In genomic region chr1:90911353-90911752, GRCh38 we compare ENCODE assay signal across 19 cellular contexts.
DNase-seq lines count a peak whose midpoint lies in the region; ATAC-seq, FAIRE-seq and TF ChIP-seq lines count a peak whose summit lies in the region.
"Had no signal": no experiment of that assay in that cellular context is flagged by ENCODE, and none has a peak within 500 bp of the region (broad histone marks: within the 10 kb centered on the region; RNA-seq: fewer than 3 reads in every experiment).

No MANE protein-coding gene starts in this region.

- no peaks in the 10 kb centered on the region for H3K27me3 ChIP-seq in GM12878 (replicated peaks in 1 of 2; ENCODE audit: control insufficient read depth in 2 of 2, insufficient read depth in 2 of 2, low read length in 1 of 2)
- no peaks in the 10 kb centered on the region for H3K27me3 ChIP-seq in pancreas

- no peaks in the 10 kb centered on the region for H3K9me3 Mint-ChIP-seq in activated T-cell treated with anti-CD3 and anti-CD28 coated beads, Interleukin-2, amount 50 U/mL, for 72 hours
- H3K9me3 Mint-ChIP-seq in activated CD4-positive, alpha-beta T cell treated with anti-CD3 and anti-CD28 coated beads for 36 hours (ENCODE audit: low read depth) = no peaks in the 10 kb centered on the region
- H3K9me3 Mint-ChIP-seq in activated CD8-positive, alpha-beta T cell treated with anti-CD3 and anti-CD28 coated beads for 36 hours = no peaks in the 10 kb centered on the region
- H3K9me3 Mint-ChIP-seq: GM23338 had no signal

- H3K4me3 Mint-ChIP-seq in activated T-cell treated with anti-CD3 and anti-CD28 coated beads, Interleukin-2, amount 50 U/mL, for 72 hours = no peak overlapping the region
- H3K4me3 Mint-ChIP-seq in activated CD4-positive, alpha-beta T cell treated with anti-CD3 and anti-CD28 coated beads for 36 hours = no peak overlapping the region
- no peak overlapping the region for H3K4me3 Mint-ChIP-seq in activated CD8-positive, alpha-beta T cell treated with anti-CD3 and anti-CD28 coated beads for 36 hours
- H3K4me3 Mint-ChIP-seq: CD14-positive monocyte; CD8-positive, alpha-beta T cell; GM23338; IgD-negative memory B cell had no signal

- no peak overlapping the region for H3K27ac ChIP-seq in GM12878 (ENCODE audit: control insufficient read depth, insufficient read depth)
- no peak overlapping the region for H3K27ac ChIP-seq in pancreas

- SMC1A ChIA-PET in GM12878 (lab: Charles Lee; ENCODE audit: uncharacterized antibody, unreplicated experiment) = no interaction called here

- no peaks in the 10 kb centered on the region for H3K27me3 Mint-ChIP-seq in activated T-cell treated with anti-CD3 and anti-CD28 coated beads, Interleukin-2, amount 50 U/mL, for 72 hours (ENCODE audit: low read depth)
- H3K27me3 Mint-ChIP-seq in activated CD4-positive, alpha-beta T cell treated with anti-CD3 and anti-CD28 coated beads for 36 hours = no peaks in the 10 kb centered on the region
- H3K27me3 Mint-ChIP-seq in activated CD8-positive, alpha-beta T cell treated with anti-CD3 and anti-CD28 coated beads for 36 hours = no peaks in the 10 kb centered on the region
- H3K27me3 Mint-ChIP-seq: IgD-negative memory B cell had no signal

- no peak for TF ChIP-seq POLR2A in GM12891 (IDR thresholded peaks at IDR 0.05; ENCODE audit: low read depth, low read length)
- TF ChIP-seq POLR2A in GM12878 (IDR thresholded peaks at IDR 0.05; ENCODE audit: low read depth, low read length) = no peak

- no peaks in the 10 kb centered on the region; the same call in 2 of the 3 replicates for H3K9me3 ChIP-seq in GM12878 (replicated peaks; ENCODE audit: control insufficient read depth, insufficient read depth, low read length)
- no peaks in the 10 kb centered on the region for H3K9me3 ChIP-seq in pancreas

- no peak overlapping the region for H2AFZ ChIP-seq in GM12878 (ENCODE audit: control insufficient read depth, low read depth, low read length)
- H2AFZ ChIP-seq: GM23338 had no signal

- RAD21 ChIA-PET in GM12878 (lab: Charles Lee; ENCODE audit: unreplicated experiment) = no interaction called here

- no TSS peak for BruUV-seq in GM12878 (replicated peaks; lab: Mats Ljungman, UMichigan)

- DNase-seq in GM12891 (ENCODE audit: insufficient read length, low spot score) = no peak
- DNase-seq in GM12878 (ENCODE audit: low read depth, low spot score) = no peak
- no peak for DNase-seq in pancreas
- no peak for DNase-seq in activated T-cell treated with anti-CD3 and anti-CD28 coated beads, Interleukin-2, amount 50 U/mL, for 72 hours
- DNase-seq in activated CD4-positive, alpha-beta T cell treated with anti-CD3 and anti-CD28 coated beads for 36 hours = no peak
- DNase-seq in activated CD8-positive, alpha-beta T cell treated with anti-CD3 and anti-CD28 coated beads for 36 hours = no peak
- DNase-seq: CD8-positive, alpha-beta T cell; COR-L47; DMS153; DMS79 treated with DMSO at 0.1 percent for 48 hours; EL; GDM1; H7 had no signal

- peaks cover 0 to 6% of the 10 kb centered on the region in 2 experiments; a peak in 1 of 4 replicates for H3K36me3 ChIP-seq in GM12878 (ENCODE audit: control insufficient read depth in 2 of 2, insufficient read depth in 2 of 2, low read length in 1 of 2)
- H3K36me3 ChIP-seq in pancreas = no peaks in the 10 kb centered on the region

- H3K79me2 ChIP-seq in GM12878 (ENCODE audit: control insufficient read depth, insufficient read depth, low read length) = no peaks in the 10 kb centered on the region

- no peaks in the 10 kb centered on the region for H3K4me1 ChIP-seq in GM12878 (ENCODE audit: control insufficient read depth, insufficient read depth, low read length)
- H3K4me1 ChIP-seq in pancreas = no peaks in the 10 kb centered on the region

- no peaks in the 10 kb centered on the region for H4K20me1 ChIP-seq in GM12878 (ENCODE audit: control insufficient read depth, insufficient read depth)

- no peak for TF ChIP-seq EP300 in GM12878 (IDR thresholded peaks at IDR 0.05; ENCODE audit: borderline replicate concordance in 1 of 2, control insufficient read depth in 1 of 2, low read depth in 2 of 2, low read length in 2 of 2)

- intact Hi-C loops in GM12878 (cut with micrococcal nuclease; ENCODE audit: unreplicated experiment) = no loop called here
- intact Hi-C loops in pancreas (cut with DNase I) = no loop called here
- intact Hi-C loops in activated CD4-positive, alpha-beta T cell treated with anti-CD3 and anti-CD28 coated beads for 36 hours (cut with DNase I, micrococcal nuclease) = no loop called here
- intact Hi-C loops in activated CD8-positive, alpha-beta T cell treated with anti-CD3 and anti-CD28 coated beads for 36 hours (cut with micrococcal nuclease) = no loop called here

- peaks cover 4% of the 10 kb centered on the region in 2 donors for H3K36me3 Mint-ChIP-seq in activated T-cell treated with anti-CD3 and anti-CD28 coated beads, Interleukin-2, amount 50 U/mL, for 72 hours (ENCODE audit: insufficient read depth in 2 of 2)
- H3K36me3 Mint-ChIP-seq in activated CD4-positive, alpha-beta T cell treated with anti-CD3 and anti-CD28 coated beads for 36 hours (ENCODE audit: low read depth) = peaks cover 22% of the 10 kb centered on the region
- H3K36me3 Mint-ChIP-seq in activated CD8-positive, alpha-beta T cell treated with anti-CD3 and anti-CD28 coated beads for 36 hours (ENCODE audit: low read depth) = peaks cover 31% of the 10 kb centered on the region

- H3K4me3 ChIP-seq in GM12878 (no peak overlapping the region), pancreas (no peak overlapping the region)
- H3K4me3 ChIP-seq: GM23338 had no signal

- no peak for FAIRE-seq in GM12891 (lab: Jason Lieb, UNC)
- no peak for FAIRE-seq in GM12878 (lab: Jason Lieb, UNC)
- FAIRE-seq in pancreas (lab: Jason Lieb, UNC) = peak; percentile 29
- FAIRE-seq: D721Med, GM18507 had no signal

- CTCF ChIA-PET in GM12878 (lab: Yijun Ruan, JAX) = interaction anchor here (1.1 kb wide), 1 partner anchor 190 kb away, joined by 4 read pairs; no protein-coding TSS in a partner anchor
- CTCF ChIA-PET in activated CD4-positive, alpha-beta T cell treated with anti-CD3 and anti-CD28 coated beads for 36 hours (lab: Charles Lee) = interaction anchor here (1.1 kb wide), 1 partner anchor 25 kb away, joined by 3 read pairs; no protein-coding TSS in a partner anchor
- CTCF ChIA-PET in activated CD8-positive, alpha-beta T cell treated with anti-CD3 and anti-CD28 coated beads for 36 hours (lab: Charles Lee) = no interaction called here

- in situ Hi-C loops in GM12878 (cut with MboI) = no loop called here

- H3K4me2 ChIP-seq in GM12878 (ENCODE audit: control insufficient read depth, insufficient read depth) = no peak overlapping the region
- H3K4me2 ChIP-seq: GM23338 had no signal

- H3K9ac ChIP-seq in GM12878 (ENCODE audit: control insufficient read depth, insufficient read depth, low read length) = no peak overlapping the region

- no peak for TF ChIP-seq CTCF in GM12878 (IDR thresholded peaks at IDR 0.05 in 2 of 3, conservative IDR thresholded peaks at IDR 0.05 in 1 of 3; ENCODE audit: control insufficient read depth in 2 of 3, extremely low read depth in 1 of 3, insufficient read depth in 1 of 3, low read depth in 3 of 3, low read length in 3 of 3)
- TF ChIP-seq CTCF in pancreas (IDR thresholded peaks at IDR 0.05) = no peak
- TF ChIP-seq CTCF in activated CD8-positive, alpha-beta T cell treated with anti-CD3 and anti-CD28 coated beads for 36 hours (IDR thresholded peaks at IDR 0.05) = no peak

- ATAC-seq in HG03565 (IDR thresholded peaks at IDR 0.05; ENCODE audit: unreplicated experiment) = peak; percentile 41
- peak; percentile 54; the same call in 2 of the 3 replicates for ATAC-seq in GM12878
- no peak for ATAC-seq in pancreas
- no peak for ATAC-seq in activated T-cell treated with anti-CD3 and anti-CD28 coated beads, Interleukin-2, amount 50 U/mL, for 72 hours (replicated peaks in 1 of 2)
- no peak for ATAC-seq in activated CD4-positive, alpha-beta T cell treated with anti-CD3 and anti-CD28 coated beads for 36 hours
- ATAC-seq in activated CD8-positive, alpha-beta T cell treated with anti-CD3 and anti-CD28 coated beads for 36 hours = no peak
- ATAC-seq: CD8-positive, alpha-beta T cell; GM23338 had no signal

- H3K27ac Mint-ChIP-seq in activated T-cell treated with anti-CD3 and anti-CD28 coated beads, Interleukin-2, amount 50 U/mL, for 72 hours = no peak overlapping the region
- H3K27ac Mint-ChIP-seq in activated CD4-positive, alpha-beta T cell treated with anti-CD3 and anti-CD28 coated beads for 36 hours = no peak overlapping the region
- no peak overlapping the region for H3K27ac Mint-ChIP-seq in activated CD8-positive, alpha-beta T cell treated with anti-CD3 and anti-CD28 coated beads for 36 hours
- H3K27ac Mint-ChIP-seq: CD14-positive monocyte; CD8-positive, alpha-beta T cell; GM23338; IgD-negative memory B cell had no signal

- 13% methylated on average over 1 of the region's 1 CpG for WGBS in GM12878 (ENCODE audit: insufficient coverage, insufficient replicate concordance, low lambda C conversion rate, missing lambda C conversion rate)
- 91 to 94% methylated on average over 1 of the region's 1 CpG for WGBS in pancreas, 2 donors

- POLR2A ChIA-PET in GM12878 (lab: Charles Lee) = no interaction called here
- POLR2A ChIA-PET in activated CD4-positive, alpha-beta T cell treated with anti-CD3 and anti-CD28 coated beads for 36 hours (lab: Charles Lee) = interaction anchor here (0.6 kb wide), 1 partner anchor 107 kb away, joined by 3 read pairs; no protein-coding TSS in a partner anchor
- POLR2A ChIA-PET in activated CD8-positive, alpha-beta T cell treated with anti-CD3 and anti-CD28 coated beads for 36 hours (lab: Charles Lee) = no interaction called here

- no peaks in the 10 kb centered on the region for H3K4me1 Mint-ChIP-seq in activated T-cell treated with anti-CD3 and anti-CD28 coated beads, Interleukin-2, amount 50 U/mL, for 72 hours (ENCODE audit: low read depth)
- peaks cover 4% of the 10 kb centered on the region for H3K4me1 Mint-ChIP-seq in activated CD4-positive, alpha-beta T cell treated with anti-CD3 and anti-CD28 coated beads for 36 hours
- peaks cover 4% of the 10 kb centered on the region for H3K4me1 Mint-ChIP-seq in activated CD8-positive, alpha-beta T cell treated with anti-CD3 and anti-CD28 coated beads for 36 hours (ENCODE audit: low read depth)
- H3K4me1 Mint-ChIP-seq: CD14-positive monocyte had no signal

- TF ChIP-seq RAD21 in GM12878 (IDR thresholded peaks at IDR 0.05; ENCODE audit: insufficient read depth, low read depth, low read length) = no peak

TF ChIP-seq in GM12891, 5 proteins besides CTCF, POLR2A, EP300 and RAD21:
- no peak for TF ChIP-seq POU2F2 (IDR thresholded peaks at IDR 0.05; ENCODE audit: low read depth, low read length)
- peak; percentile 77 for TF ChIP-seq SPI1 (IDR thresholded peaks at IDR 0.05; ENCODE audit: low read depth, low read length)

Comparison
In these comparisons a context has a peak if more than half of its experiments do, and no peak if none do; other contexts are left out.
1. ATAC-seq: peak in HG03565 (single experiment) and GM12878 (single experiment); none in pancreas (0 of 4), activated T-cell treated with anti-CD3 and anti-CD28 coated beads, Interleukin-2, amount 50 U/mL, for 72 hours (0 of 2), activated CD4-positive, alpha-beta T cell treated with anti-CD3 and anti-CD28 coated beads for 36 hours (single experiment) and activated CD8-positive, alpha-beta T cell treated with anti-CD3 and anti-CD28 coated beads for 36 hours (single experiment).